ENCODE assay signal across 8 cellular contexts in the genomic region with DNA sequence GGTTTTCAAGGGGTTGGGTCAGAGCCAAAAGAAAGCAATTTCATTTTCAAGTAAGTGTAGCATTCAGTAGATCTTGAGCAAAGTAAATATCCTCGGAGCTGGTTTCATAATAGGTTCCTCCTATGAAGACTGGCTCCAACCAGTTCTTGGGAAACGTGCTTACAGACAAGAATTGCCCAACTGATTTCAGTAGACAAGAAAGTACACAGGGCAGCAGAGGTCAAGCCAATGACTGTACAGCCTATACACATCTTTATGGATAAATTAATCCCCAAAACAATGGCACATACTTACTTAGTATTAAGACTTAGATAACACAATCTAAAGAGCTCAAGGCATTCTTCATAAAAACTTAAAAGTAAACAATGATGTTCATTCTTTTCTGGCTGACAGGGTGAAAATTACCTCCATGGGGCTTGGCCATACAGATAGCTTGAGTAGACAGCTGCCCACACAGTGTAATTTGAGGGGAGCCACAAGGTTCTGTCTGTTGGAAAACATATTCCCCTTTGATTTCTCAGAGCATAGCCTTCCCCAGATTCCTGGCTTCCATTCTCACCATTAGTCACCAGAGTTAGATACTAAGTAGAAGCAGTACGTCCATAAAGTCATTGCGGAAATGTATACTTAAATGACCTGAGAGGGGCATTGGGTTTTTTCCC.
A peak's percentile ranks its signal among the peaks of the same experiment; 100 is the strongest.
DNase-seq lines count a peak whose midpoint lies in the region; ATAC-seq and TF ChIP-seq lines count a peak whose summit lies in the region.

No MANE protein-coding gene starts in this region.

- peak overlapping the region; percentile 31; the same call in 1 of the 2 replicates for H2AFZ ChIP-seq in SK-N-SH (ENCODE audit: low read depth)

- H3K9me3 ChIP-seq in SK-N-SH, result no peaks in the 10 kb centered on the region
- H3K9me3 ChIP-seq in liver (ENCODE audit: control insufficient read depth in 4 of 4, low read length in 3 of 4), result no peaks in the 10 kb centered on the region
- H3K9me3 ChIP-seq in aorta (ENCODE audit: control insufficient read depth, low read length), result no peaks in the 10 kb centered on the region
- H3K9me3 ChIP-seq in CD4-positive, alpha-beta T cell (ENCODE audit: control insufficient read depth, low read length), result no peaks in the 10 kb centered on the region

- H3K27ac Mint-ChIP-seq in CD4-positive, alpha-beta T cell, result no peak overlapping the region

- H3K27ac ChIP-seq in SK-N-SH (ENCODE audit: low read depth in 2 of 2, low read length in 1 of 2) (no peak overlapping the region), liver (ENCODE audit: low read depth in 1 of 2, low read length in 2 of 2) (peak overlapping the region in 1 of 2 donors; percentile 9), aorta (ENCODE audit: low read depth in 1 of 2, low read length in 2 of 2) (no peak overlapping the region)
- H3K27ac ChIP-seq in CD4-positive, alpha-beta T cell (ENCODE audit: low read depth, low read length), result no peak overlapping the region

- no peaks in the 10 kb centered on the region for H3K4me1 Mint-ChIP-seq in CD4-positive, alpha-beta T cell (ENCODE audit: low read depth)

- H3K27me3 Mint-ChIP-seq in CD4-positive, alpha-beta T cell, result peaks cover 1% of the 10 kb centered on the region

- H3K9ac ChIP-seq in SK-N-SH (no peak overlapping the region), liver (ENCODE audit: low read depth in 1 of 2, low read length in 2 of 2) (no peak overlapping the region)

- H3K9me2 ChIP-seq in SK-N-SH, result no peaks in the 10 kb centered on the region

- 76% methylated on average over 4 of the region's 4 CpGs for WGBS in SK-N-SH (ENCODE audit: low lambda C conversion rate)
- WGBS in liver, result 55% methylated on average over 4 of the region's 4 CpGs
- 61 to 67% methylated on average over 4 of the region's 4 CpGs for WGBS in aorta, 2 donors

- no peak for TF ChIP-seq RAD21 in SK-N-SH (IDR thresholded peaks at IDR 0.05; ENCODE audit: low read length)
- TF ChIP-seq RAD21 in liver (IDR thresholded peaks at IDR 0.05), result peak in 1 of 2 donors; percentile 5

- H3F3A ChIP-seq in SK-N-SH (replicated peaks; ENCODE audit: insufficient read depth), result no peaks in the 10 kb centered on the region

- no peaks in the 10 kb centered on the region for H4K20me1 ChIP-seq in SK-N-SH (ENCODE audit: insufficient read depth)

- H3K36me3 Mint-ChIP-seq in CD4-positive, alpha-beta T cell (ENCODE audit: low read depth), result no peaks in the 10 kb centered on the region

- no peak; the same call in 2 of the 3 replicates for ATAC-seq in SK-N-SH treated with all-trans-retinoic acid at 6 μM for 48 hours
- ATAC-seq in aorta (ENCODE audit: low FRiP score), result peak; percentile 79
- no peak for ATAC-seq in HG03571 (IDR thresholded peaks at IDR 0.05; ENCODE audit: unreplicated experiment)
- ATAC-seq in CD4-positive, alpha-beta T cell (ENCODE audit: poor library complexity), result no peak
- ATAC-seq in HG03135 (IDR thresholded peaks at IDR 0.05; ENCODE audit: unreplicated experiment), result no peak

- no peaks in the 10 kb centered on the region for H3K79me2 ChIP-seq in SK-N-SH (ENCODE audit: insufficient read depth)

- intact Hi-C loops in aorta (cut with DNase I), result loop anchor here (5.0 to 10.0 kb wide), 2 partner anchors 117 to 166 kb away; partner anchors contain the start of gene ARRDC3 (in 1 of the 2)
- intact Hi-C loops in CD4-positive, alpha-beta T cell (cut with DNase I, micrococcal nuclease), result no loop called here

- H3K4me1 ChIP-seq in SK-N-SH (ENCODE audit: control insufficient read depth in 1 of 2, insufficient read depth in 2 of 2, low read depth in 1 of 2, low read length in 1 of 2) (peaks cover 0 to 8% of the 10 kb centered on the region in 2 experiments; a peak in 1 of 4 replicates), liver (ENCODE audit: control insufficient read depth in 4 of 4, insufficient read depth in 4 of 4, low read length in 3 of 4) (no peaks in the 10 kb centered on the region), aorta (ENCODE audit: control insufficient read depth in 1 of 2, insufficient read depth in 2 of 2, low read length in 2 of 2) (no peaks in the 10 kb centered on the region)

- H3K4me3 Mint-ChIP-seq in CD4-positive, alpha-beta T cell, result no peak overlapping the region

- no peak for TF ChIP-seq EP300 in SK-N-SH (IDR thresholded peaks at IDR 0.05; ENCODE audit: borderline replicate concordance in 1 of 2, low read depth in 1 of 2, low read length in 1 of 2)

- H3K4me3 ChIP-seq in SK-N-SH (ENCODE audit: low read depth in 2 of 2, low read length in 1 of 2) (no peak overlapping the region), liver (ENCODE audit: low read depth in 1 of 3, low read length in 3 of 3) (no peak overlapping the region), aorta (ENCODE audit: low read length in 2 of 2) (no peak overlapping the region)

- no peak overlapping the region for H3K4me2 ChIP-seq in SK-N-SH

- POLR2A ChIA-PET in SK-N-SH (lab: Yijun Ruan, JAX), result no interaction called here
- POLR2A ChIA-PET in CD4-positive, alpha-beta T cell (lab: Charles Lee), result interaction anchor here (1.7 to 2.9 kb wide), 3 partner anchors 161 to 165 kb away, joined by 4 to 37 read pairs (median 8); partner anchors contain the start of gene ARRDC3

- CTCF ChIA-PET in SK-N-SH (lab: Yijun Ruan, JAX), result interaction anchor here (0.8 to 5.3 kb wide), 10 partner anchors 10 to 287 kb away, joined by 3 to 42 read pairs (median 4); partner anchors contain the start of gene ARRDC3
- CTCF ChIA-PET in CD4-positive, alpha-beta T cell (lab: Charles Lee), result interaction anchor here (0.6 to 8.2 kb wide), 4 partner anchors 8 to 166 kb away, joined by 3 to 64 read pairs (median 4); no protein-coding TSS in a partner anchor

- DNase-seq in SK-N-SH (no peak), astrocyte of the hippocampus (ENCODE audit: low read depth, low spot score) (peak; percentile 49), aorta (no peak)
- no peak for DNase-seq in CD4-positive, alpha-beta T cell

- no peaks in the 10 kb centered on the region for H3K36me3 ChIP-seq in SK-N-SH (replicated peaks in 1 of 2; ENCODE audit: control insufficient read depth in 1 of 2, insufficient read depth in 2 of 2, low read length in 1 of 2)
- no peaks in the 10 kb centered on the region for H3K36me3 ChIP-seq in liver (ENCODE audit: control insufficient read depth in 4 of 4, insufficient read depth in 3 of 4, low read depth in 1 of 4, low read length in 3 of 4)
- H3K36me3 ChIP-seq in aorta (ENCODE audit: control insufficient read depth in 1 of 2, insufficient read depth in 2 of 2, low read length in 1 of 2), result no peaks in the 10 kb centered on the region

- no peaks in the 10 kb centered on the region for H3K27me3 ChIP-seq in SK-N-SH (ENCODE audit: insufficient read depth)
- H3K27me3 ChIP-seq in liver (ENCODE audit: control insufficient read depth in 4 of 4, insufficient read depth in 4 of 4, low read length in 3 of 4), result no peaks in the 10 kb centered on the region
- no peaks in the 10 kb centered on the region for H3K27me3 ChIP-seq in aorta (ENCODE audit: control insufficient read depth in 1 of 2, insufficient read depth in 2 of 2, low read length in 1 of 2)
- H3K27me3 ChIP-seq in CD4-positive, alpha-beta T cell (ENCODE audit: control insufficient read depth, insufficient read depth, low read length), result no peaks in the 10 kb centered on the region

- H3K9me3 Mint-ChIP-seq in CD4-positive, alpha-beta T cell, result no peaks in the 10 kb centered on the region

- TF ChIP-seq CTCF in SK-N-SH (IDR thresholded peaks at IDR 0.05), result no peak
- TF ChIP-seq CTCF in liver (IDR thresholded peaks at IDR 0.05; ENCODE audit: low read depth, low read length, missing input control), result no peak
- TF ChIP-seq CTCF in CD4-positive, alpha-beta T cell (IDR thresholded peaks at IDR 0.05), result no peak

TF ChIP-seq in SK-N-SH treated with all-trans-retinoic acid at 6 μM for 48 hours, 23 proteins besides CTCF, POLR2A, EP300 and RAD21 (continues in another document):
- TF ChIP-seq GLIS3 (CRISPR knock-in tag; IDR thresholded peaks at IDR 0.05) (no peak), SNAI2 (CRISPR knock-in tag; IDR thresholded peaks at IDR 0.05) (no peak), CSRNP3 (CRISPR knock-in tag; IDR thresholded peaks at IDR 0.05) (no peak), ZC3H10 (CRISPR knock-in tag; IDR thresholded peaks at IDR 0.05) (no peak)

TF ChIP-seq in liver, 16 proteins besides CTCF, POLR2A, EP300 and RAD21:
- TF ChIP-seq HNF4A (conservative IDR thresholded peaks at IDR 0.05), result peak in 1 of 2 donors; percentile 23
- peak; percentile 42 for TF ChIP-seq FOXA2 (IDR thresholded peaks at IDR 0.05)
- no peak for TF ChIP-seq ZBTB33 (IDR thresholded peaks at IDR 0.05)
- TF ChIP-seq RXRA (IDR thresholded peaks at IDR 0.05), result peak; percentile 18 to 49

Comparison
In these comparisons a context has a peak if more than half of its experiments do, and no peak if none do; other contexts are left out.
1. intact Hi-C loops: an anchor here in aorta (5.0 to 10.0 kb wide); none called in CD4-positive, alpha-beta T cell.